Comparison of ENCODE assay signal across 23 cellular contexts in the genomic region with DNA sequence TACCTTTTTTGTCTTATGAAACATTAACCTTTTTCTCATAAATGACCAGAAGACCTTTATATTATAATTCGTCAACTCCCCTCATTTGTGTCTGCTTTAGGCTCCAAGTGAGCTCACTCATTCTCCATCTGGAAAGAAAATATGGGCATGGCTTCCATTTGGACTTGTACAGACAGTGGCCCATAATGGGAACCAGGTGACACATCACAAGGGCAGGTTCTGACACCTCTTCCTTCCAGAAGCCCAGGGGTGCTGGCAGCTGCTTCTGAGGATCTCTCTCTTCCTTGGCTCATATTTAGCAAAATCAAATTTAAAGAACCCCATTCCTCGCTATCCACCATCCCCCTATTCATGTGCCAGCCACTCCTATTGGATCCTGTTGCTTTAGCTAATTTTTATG.
"Had no signal": no experiment of that assay in that cellular context is flagged by ENCODE, and none has a peak within 500 bp of the region (broad histone marks: within the 10 kb centered on the region; RNA-seq: fewer than 3 reads in every experiment).

No MANE protein-coding gene starts in this region.

- H3K36me3 ChIP-seq: gastrocnemius medialis, left lung, prostate gland, right atrium auricular region, suprapubic skin, transverse colon, upper lobe of right lung, uterus had no signal

- H3K4me1 ChIP-seq: left lung, prostate gland, right atrium auricular region, transverse colon, upper lobe of right lung, uterus had no signal

- DNase-seq: dorsolateral prefrontal cortex; effector CD4-positive, alpha-beta T cell; gastrocnemius medialis; head of caudate nucleus; left cardiac atrium; left lung; naive thymus-derived CD8-positive, alpha-beta T cell; nephron progenitor cell; nucleus accumbens; stimulated activated CD4-positive, alpha-beta T cell treated with anti-CD3 and anti-CD28 coated beads, Interleukin-12 subunit alpha, Interleukin-12 subunit beta, amount 100 ng/mL, for 4 hours; stimulated activated CD4-positive, alpha-beta T cell treated with anti-CD3 and anti-CD28 coated beads, Interleukin-1b, Interleukin-23, amount 100 ng/mL, for 48 hours; stimulated activated CD4-positive, alpha-beta T cell treated with anti-CD3 and anti-CD28 coated beads, Interleukin-4, amount 100 ng/mL, for 1 hour; stimulated activated CD8-positive, alpha-beta memory T cell treated with anti-CD3 and anti-CD28 coated beads, Interleukin-4, amount 100 ng/mL, for 48 hours; stimulated activated naive CD4-positive, alpha-beta T cell; stimulated activated naive CD8-positive, alpha-beta T cell treated with anti-CD3 and anti-CD28 coated beads, Interleukin-15, amount 100 ng/mL, for 72 hours; transverse colon; upper lobe of right lung; uterus had no signal

- H3K27me3 ChIP-seq: dorsolateral prefrontal cortex, gastrocnemius medialis, left lung, right atrium auricular region, suprapubic skin, transverse colon, upper lobe of right lung, uterus had no signal

- H3K4me2 ChIP-seq: smooth muscle cell had no signal

- H3K27me3 Mint-ChIP-seq: naive thymus-derived CD8-positive, alpha-beta T cell; stimulated activated naive CD8-positive, alpha-beta T cell treated with anti-CD3 and anti-CD28 coated beads, Interleukin-15, amount 100 ng/mL, for 72 hours had no signal

- ATAC-seq: gastrocnemius medialis; left cardiac atrium; left lung; naive thymus-derived CD8-positive, alpha-beta T cell; sciatic nerve; stimulated activated naive CD8-positive, alpha-beta T cell treated with anti-CD3 and anti-CD28 coated beads, Interleukin-15, amount 100 ng/mL, for 72 hours; upper lobe of right lung had no signal

- H3K27ac ChIP-seq: dorsolateral prefrontal cortex, gastrocnemius medialis, left lung, prostate gland, right atrium auricular region, suprapubic skin, transverse colon, upper lobe of right lung, uterus had no signal

- H3K9me3 ChIP-seq: gastrocnemius medialis, left lung, prostate gland, right atrium auricular region, suprapubic skin, transverse colon, upper lobe of right lung, uterus had no signal

- H3K4me3 ChIP-seq: dorsolateral prefrontal cortex, gastrocnemius medialis, left lung, prostate gland, right atrium auricular region, smooth muscle cell, suprapubic skin, transverse colon, upper lobe of right lung, uterus had no signal

- H3K9me3 Mint-ChIP-seq: naive thymus-derived CD8-positive, alpha-beta T cell; stimulated activated naive CD8-positive, alpha-beta T cell treated with anti-CD3 and anti-CD28 coated beads, Interleukin-15, amount 100 ng/mL, for 72 hours had no signal

- H3K4me1 Mint-ChIP-seq: naive thymus-derived CD8-positive, alpha-beta T cell; nephron progenitor cell had no signal

- H3K4me3 Mint-ChIP-seq: naive thymus-derived CD8-positive, alpha-beta T cell; nephron progenitor cell; stimulated activated naive CD8-positive, alpha-beta T cell treated with anti-CD3 and anti-CD28 coated beads, Interleukin-15, amount 100 ng/mL, for 72 hours had no signal

- H3K27ac Mint-ChIP-seq: naive thymus-derived CD8-positive, alpha-beta T cell; nephron progenitor cell; stimulated activated naive CD8-positive, alpha-beta T cell treated with anti-CD3 and anti-CD28 coated beads, Interleukin-15, amount 100 ng/mL, for 72 hours had no signal
